Comparison of ENCODE assay signal across 1 cellular context in genomic region chr5:139294372-139295165, GRCh38.
TF ChIP-seq lines count a peak whose summit lies in the region.

No MANE protein-coding gene starts in this region.

TF ChIP-seq in K562, 482 proteins besides CTCF, POLR2A, EP300 and RAD21 (continued from another document and continues in another):
- TF ChIP-seq, protein P1, sequence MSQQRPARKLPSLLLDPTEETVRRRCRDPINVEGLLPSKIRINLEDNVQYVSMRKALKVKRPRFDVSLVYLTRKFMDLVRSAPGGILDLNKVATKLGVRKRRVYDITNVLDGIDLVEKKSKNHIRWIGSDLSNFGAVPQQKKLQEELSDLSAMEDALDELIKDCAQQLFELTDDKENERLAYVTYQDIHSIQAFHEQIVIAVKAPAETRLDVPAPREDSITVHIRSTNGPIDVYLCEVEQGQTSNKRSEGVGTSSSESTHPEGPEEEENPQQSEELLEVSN (IDR thresholded peaks at IDR 0.05; ENCODE audit: borderline replicate concordance in 1 of 2, extremely low read depth in 1 of 2, insufficient read depth in 1 of 2, insufficient read length in 1 of 2, low read depth in 1 of 2, low read length in 1 of 2, poor library complexity in 1 of 2, severe bottlenecking in 1 of 2) = no peak
- TF ChIP-seq, protein P2, sequence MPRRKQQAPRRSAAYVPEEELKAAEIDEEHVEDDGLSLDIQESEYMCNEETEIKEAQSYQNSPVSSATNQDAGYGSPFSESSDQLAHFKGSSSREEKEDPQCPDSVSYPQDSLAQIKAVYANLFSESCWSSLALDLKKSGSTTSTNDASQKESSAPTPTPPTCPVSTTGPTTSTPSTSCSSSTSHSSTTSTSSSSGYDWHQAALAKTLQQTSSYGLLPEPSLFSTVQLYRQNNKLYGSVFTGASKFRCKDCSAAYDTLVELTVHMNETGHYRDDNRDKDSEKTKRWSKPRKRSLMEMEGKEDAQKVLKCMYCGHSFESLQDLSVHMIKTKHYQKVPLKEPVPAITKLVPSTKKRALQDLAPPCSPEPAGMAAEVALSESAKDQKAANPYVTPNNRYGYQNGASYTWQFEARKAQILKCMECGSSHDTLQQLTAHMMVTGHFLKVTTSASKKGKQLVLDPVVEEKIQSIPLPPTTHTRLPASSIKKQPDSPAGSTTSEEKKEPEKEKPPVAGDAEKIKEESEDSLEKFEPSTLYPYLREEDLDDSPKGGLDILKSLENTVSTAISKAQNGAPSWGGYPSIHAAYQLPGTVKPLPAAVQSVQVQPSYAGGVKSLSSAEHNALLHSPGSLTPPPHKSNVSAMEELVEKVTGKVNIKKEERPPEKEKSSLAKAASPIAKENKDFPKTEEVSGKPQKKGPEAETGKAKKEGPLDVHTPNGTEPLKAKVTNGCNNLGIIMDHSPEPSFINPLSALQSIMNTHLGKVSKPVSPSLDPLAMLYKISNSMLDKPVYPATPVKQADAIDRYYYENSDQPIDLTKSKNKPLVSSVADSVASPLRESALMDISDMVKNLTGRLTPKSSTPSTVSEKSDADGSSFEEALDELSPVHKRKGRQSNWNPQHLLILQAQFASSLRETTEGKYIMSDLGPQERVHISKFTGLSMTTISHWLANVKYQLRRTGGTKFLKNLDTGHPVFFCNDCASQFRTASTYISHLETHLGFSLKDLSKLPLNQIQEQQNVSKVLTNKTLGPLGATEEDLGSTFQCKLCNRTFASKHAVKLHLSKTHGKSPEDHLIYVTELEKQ (CRISPR knock-in tag; IDR thresholded peaks at IDR 0.05) = no peak
- no peak for TF ChIP-seq CLOCK (CRISPR knock-in tag; IDR thresholded peaks at IDR 0.05; ENCODE audit: borderline replicate concordance)
- no peak for TF ChIP-seq NFE2 (IDR thresholded peaks at IDR 0.05; ENCODE audit: low read depth)
- TF ChIP-seq TAF1 (IDR thresholded peaks at IDR 0.05; ENCODE audit: control insufficient read depth, extremely low read depth, insufficient read depth, low read length, severe bottlenecking) = peak; percentile 79
- no peak for TF ChIP-seq JUNB (CRISPR knock-in tag; conservative IDR thresholded peaks at IDR 0.05)
- no peak for TF ChIP-seq NR3C1 (CRISPR knock-in tag; IDR thresholded peaks at IDR 0.05)
- no peak for TF ChIP-seq NELFE (IDR thresholded peaks at IDR 0.05; ENCODE audit: insufficient read depth, insufficient read length)
- TF ChIP-seq KAT8 (IDR thresholded peaks at IDR 0.05; ENCODE audit: low read depth) = no peak
- no peak for TF ChIP-seq ZNF41 (CRISPR knock-in tag; conservative IDR thresholded peaks at IDR 0.05)
- no peak for TF ChIP-seq SMARCA5 (IDR thresholded peaks at IDR 0.05)
- no peak for TF ChIP-seq FOSL1 (tag; conservative IDR thresholded peaks at IDR 0.05)
- TF ChIP-seq, protein P3, sequence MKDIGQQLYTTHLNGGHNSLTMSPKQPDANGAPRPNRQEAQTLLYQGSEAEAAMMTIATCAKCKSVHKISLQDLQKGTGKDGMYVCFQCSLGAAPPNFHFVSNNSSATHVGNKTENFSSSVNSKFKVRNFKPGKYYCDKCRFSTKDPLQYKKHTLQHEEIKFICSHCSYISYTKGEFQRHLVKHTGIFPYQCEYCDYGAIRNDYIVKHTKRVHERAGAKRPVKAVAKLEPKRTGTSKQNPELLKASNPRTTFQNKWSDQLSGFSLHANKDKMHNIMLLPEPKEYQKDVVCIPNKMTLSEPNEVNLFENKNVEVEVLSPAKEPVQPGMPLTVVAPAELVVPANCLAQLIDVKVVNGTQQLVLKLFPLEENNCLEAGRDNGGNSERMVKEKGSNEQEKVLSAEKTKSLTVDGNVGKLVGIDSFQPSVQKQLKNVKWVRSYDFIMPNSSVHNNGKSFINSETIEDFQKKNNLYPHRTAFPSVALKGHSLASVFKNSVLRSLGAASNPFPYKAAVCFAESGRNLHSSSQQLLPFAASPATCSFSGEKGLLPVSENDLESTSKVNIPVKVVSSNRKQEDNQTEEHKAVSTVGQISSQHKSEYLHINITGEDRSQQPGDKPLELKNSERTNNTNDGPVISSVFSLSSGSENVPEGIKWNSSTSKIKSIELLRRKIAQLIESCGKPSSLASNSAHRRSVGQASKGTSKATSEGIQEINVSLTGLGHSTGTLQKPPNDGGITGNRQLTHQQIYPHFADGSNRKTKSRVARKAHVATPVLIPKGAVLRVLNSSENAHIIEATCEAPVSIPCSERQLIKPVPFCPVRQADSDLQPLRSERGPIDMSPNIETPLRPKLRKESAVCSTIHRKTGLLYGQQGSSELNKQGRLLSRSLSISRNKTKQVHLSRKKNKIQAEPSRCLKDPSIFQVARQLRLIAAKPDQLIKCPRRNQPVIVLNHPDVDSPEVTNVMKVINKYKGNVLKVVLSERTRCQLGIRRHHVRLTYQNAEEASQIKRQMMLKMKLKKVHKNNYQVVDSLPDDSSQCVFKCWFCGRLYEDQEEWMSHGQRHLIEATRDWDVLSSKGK (CRISPR knock-in tag; IDR thresholded peaks at IDR 0.05) = no peak
- TF ChIP-seq HSF4 (CRISPR knock-in tag; IDR thresholded peaks at IDR 0.05; ENCODE audit: borderline replicate concordance) = no peak
- TF ChIP-seq FOXA1 (IDR thresholded peaks at IDR 0.05; ENCODE audit: borderline replicate concordance) = no peak
- TF ChIP-seq KLF6 (CRISPR knock-in tag; IDR thresholded peaks at IDR 0.05; ENCODE audit: borderline replicate concordance) = no peak
- TF ChIP-seq STAT5A (IDR thresholded peaks at IDR 0.05; ENCODE audit: borderline replicate concordance, low read length) = no peak
- TF ChIP-seq EP400 (IDR thresholded peaks at IDR 0.05) = peak; percentile 50; the same call in 1 of the 2 replicates
- TF ChIP-seq ELF4 (CRISPR knock-in tag; IDR thresholded peaks at IDR 0.05) = no peak
- TF ChIP-seq CBX5 (IDR thresholded peaks at IDR 0.05; ENCODE audit: borderline replicate concordance, low read depth) = no peak
- no peak for TF ChIP-seq ADNP (tag; IDR thresholded peaks at IDR 0.05)
- TF ChIP-seq TAF9B (IDR thresholded peaks at IDR 0.05; ENCODE audit: partially characterized antibody) = peak; percentile 19
- no peak for TF ChIP-seq ZNF140 (CRISPR knock-in tag; IDR thresholded peaks at IDR 0.05)
- TF ChIP-seq HNRNPLL (IDR thresholded peaks at IDR 0.05; ENCODE audit: low read depth, low read length, poor library complexity, severe bottlenecking) = peak; percentile 74
- TF ChIP-seq, protein P4, sequence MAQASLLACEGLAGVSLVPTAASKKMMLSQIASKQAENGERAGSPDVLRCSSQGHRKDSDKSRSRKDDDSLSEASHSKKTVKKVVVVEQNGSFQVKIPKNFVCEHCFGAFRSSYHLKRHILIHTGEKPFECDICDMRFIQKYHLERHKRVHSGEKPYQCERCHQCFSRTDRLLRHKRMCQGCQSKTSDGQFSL (CRISPR knock-in tag; IDR thresholded peaks at IDR 0.05) = no peak
- TF ChIP-seq, protein P4 (tag; IDR thresholded peaks at IDR 0.05) = no peak
- no peak for TF ChIP-seq PURB (CRISPR knock-in tag; IDR thresholded peaks at IDR 0.05; ENCODE audit: low read depth)
- TF ChIP-seq HDAC3 (IDR thresholded peaks at IDR 0.05; ENCODE audit: borderline replicate concordance, partially characterized antibody) = peak; percentile 58
- TF ChIP-seq ESRRA (IDR thresholded peaks at IDR 0.05; ENCODE audit: borderline replicate concordance, low read depth) = no peak
- peak in 1 of 2 experiments; percentile 46; a peak in 1 of 4 replicates for TF ChIP-seq MAZ (CRISPR knock-in tag; conservative IDR thresholded peaks at IDR 0.05 in 1 of 2, IDR thresholded peaks at IDR 0.05 in 1 of 2)
- no peak for TF ChIP-seq BMI1 (IDR thresholded peaks at IDR 0.05; ENCODE audit: low read length)
- TF ChIP-seq NCOA4 (IDR thresholded peaks at IDR 0.05; ENCODE audit: partially characterized antibody) = no peak
- TF ChIP-seq ZNF589 (CRISPR knock-in tag; IDR thresholded peaks at IDR 0.05; ENCODE audit: low read depth) = no peak
- no peak for TF ChIP-seq HNRNPK (IDR thresholded peaks at IDR 0.05; ENCODE audit: low read depth, low read length, poor library complexity, severe bottlenecking)
- no peak for TF ChIP-seq ZBTB43 (CRISPR knock-in tag; IDR thresholded peaks at IDR 0.05)
- no peak for TF ChIP-seq KDM5B (IDR thresholded peaks at IDR 0.05; ENCODE audit: insufficient replicate concordance, low read depth, low read length)
- TF ChIP-seq ERF (CRISPR knock-in tag; IDR thresholded peaks at IDR 0.05) = no peak
- TF ChIP-seq NUFIP1 (IDR thresholded peaks at IDR 0.05; ENCODE audit: partially characterized antibody) = no peak
- TF ChIP-seq LARP7 (IDR thresholded peaks at IDR 0.05) = 0 out of 2 replicates have a peak, but pooled peaks have one; percentile 19
- no peak for TF ChIP-seq SRSF7 (optimal IDR thresholded peaks at IDR 0.05; ENCODE audit: low read depth, low read length)
- TF ChIP-seq MTA2 (IDR thresholded peaks at IDR 0.05; ENCODE audit: low read depth) = no peak
- no peak for TF ChIP-seq ZNF583 (CRISPR knock-in tag; IDR thresholded peaks at IDR 0.05)
- TF ChIP-seq, protein P5, sequence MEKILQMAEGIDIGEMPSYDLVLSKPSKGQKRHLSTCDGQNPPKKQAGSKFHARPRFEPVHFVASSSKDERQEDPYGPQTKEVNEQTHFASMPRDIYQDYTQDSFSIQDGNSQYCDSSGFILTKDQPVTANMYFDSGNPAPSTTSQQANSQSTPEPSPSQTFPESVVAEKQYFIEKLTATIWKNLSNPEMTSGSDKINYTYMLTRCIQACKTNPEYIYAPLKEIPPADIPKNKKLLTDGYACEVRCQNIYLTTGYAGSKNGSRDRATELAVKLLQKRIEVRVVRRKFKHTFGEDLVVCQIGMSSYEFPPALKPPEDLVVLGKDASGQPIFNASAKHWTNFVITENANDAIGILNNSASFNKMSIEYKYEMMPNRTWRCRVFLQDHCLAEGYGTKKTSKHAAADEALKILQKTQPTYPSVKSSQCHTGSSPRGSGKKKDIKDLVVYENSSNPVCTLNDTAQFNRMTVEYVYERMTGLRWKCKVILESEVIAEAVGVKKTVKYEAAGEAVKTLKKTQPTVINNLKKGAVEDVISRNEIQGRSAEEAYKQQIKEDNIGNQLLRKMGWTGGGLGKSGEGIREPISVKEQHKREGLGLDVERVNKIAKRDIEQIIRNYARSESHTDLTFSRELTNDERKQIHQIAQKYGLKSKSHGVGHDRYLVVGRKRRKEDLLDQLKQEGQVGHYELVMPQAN (IDR thresholded peaks at IDR 0.05; ENCODE audit: borderline replicate concordance) = 0 out of 2 replicates have a peak, but pooled peaks have one; percentile 58
- TF ChIP-seq ZNF764 (CRISPR knock-in tag; IDR thresholded peaks at IDR 0.05; ENCODE audit: low read depth) = no peak
- TF ChIP-seq TOE1 (IDR thresholded peaks at IDR 0.05; ENCODE audit: borderline replicate concordance) = no peak
- no peak; the same call in 1 of the 2 replicates for TF ChIP-seq TOE1 (CRISPR knock-in tag; IDR thresholded peaks at IDR 0.05; ENCODE audit: borderline replicate concordance, low read depth)
- TF ChIP-seq CBX8 (IDR thresholded peaks at IDR 0.05; ENCODE audit: borderline replicate concordance, extremely low read depth, low read depth, low read length, poor library complexity, severe bottlenecking) = no peak
- TF ChIP-seq MAFG (tag; conservative IDR thresholded peaks at IDR 0.05) = 0 out of 2 replicates have a peak, but pooled peaks have one; percentile 5
- no peak for TF ChIP-seq ZEB2 (IDR thresholded peaks at IDR 0.05)
- no peak for TF ChIP-seq ZBTB34 (CRISPR knock-in tag; IDR thresholded peaks at IDR 0.05)
- no peak for TF ChIP-seq STAG1 (CRISPR knock-in tag; IDR thresholded peaks at IDR 0.05; ENCODE audit: borderline replicate concordance)
